In genomic region chr7:50664461-50664922, GRCh38 we compare ENCODE assay signal across 8 cellular contexts.
DNase-seq lines count a peak whose midpoint lies in the region; ATAC-seq and TF ChIP-seq lines count a peak whose summit lies in the region.

No MANE protein-coding gene starts in this region.

- H3K9me3 Mint-ChIP-seq in activated naive CD4-positive, alpha-beta T cell treated with anti-CD3 and anti-CD28 coated beads for 36 hours, result no peaks in the 10 kb centered on the region
- no peaks in the 10 kb centered on the region for H3K9me3 Mint-ChIP-seq in mesothelial cell of epicardium
- H3K9me3 Mint-ChIP-seq in naive thymus-derived CD4-positive, alpha-beta T cell, result no peaks in the 10 kb centered on the region

- H3K4me3 ChIP-seq in PC-9, result peak overlapping the region; percentile 7; the same call in 1 of the 2 replicates
- H3K4me3 ChIP-seq in foreskin fibroblast (ENCODE audit: low read depth in 1 of 2, low read length in 2 of 2), result no peak overlapping the region
- H3K4me3 ChIP-seq in naive thymus-derived CD4-positive, alpha-beta T cell (ENCODE audit: low read length), result no peak overlapping the region
- H3K4me3 ChIP-seq in mesendoderm (ENCODE audit: low read length), result no peak overlapping the region

- no peak overlapping the region for H3K4me3 Mint-ChIP-seq in activated naive CD4-positive, alpha-beta T cell treated with anti-CD3 and anti-CD28 coated beads for 36 hours
- no peak overlapping the region for H3K4me3 Mint-ChIP-seq in mesothelial cell of epicardium
- peak overlapping the region in 1 of 10 donors; percentile 12 for H3K4me3 Mint-ChIP-seq in naive thymus-derived CD4-positive, alpha-beta T cell

- no peak overlapping the region for H4K8ac ChIP-seq in mesendoderm (ENCODE audit: low read depth, low read length)

- peaks cover 25% of the 10 kb centered on the region; the same call in 1 of the 2 replicates for H3F3A ChIP-seq in PC-9 (ENCODE audit: insufficient read depth, low read depth)

- H3K56ac ChIP-seq in mesendoderm (ENCODE audit: low read length), result no peak overlapping the region

- H4K5ac ChIP-seq in mesendoderm (ENCODE audit: low read length), result no peak overlapping the region

- H3K9me2 ChIP-seq in PC-9 (ENCODE audit: insufficient read depth), result no peaks in the 10 kb centered on the region

- BruUV-seq in PC-9 (replicated peaks; lab: Mats Ljungman, UMichigan), result no TSS peak

- H3K4me1 Mint-ChIP-seq in activated naive CD4-positive, alpha-beta T cell treated with anti-CD3 and anti-CD28 coated beads for 36 hours (ENCODE audit: low read depth), result peaks cover 62% of the 10 kb centered on the region
- peaks cover 7% of the 10 kb centered on the region for H3K4me1 Mint-ChIP-seq in mesothelial cell of epicardium
- peaks cover 35 to 57% (median 41%) of the 10 kb centered on the region in 7 donors for H3K4me1 Mint-ChIP-seq in naive thymus-derived CD4-positive, alpha-beta T cell

- H2BK15ac ChIP-seq in mesendoderm (replicated peaks; ENCODE audit: low read depth), result no peak overlapping the region

- peaks cover 40% of the 10 kb centered on the region for H4K20me1 ChIP-seq in PC-9 (ENCODE audit: insufficient read depth)

- H3K4me2 ChIP-seq in PC-9 (peak overlapping the region; percentile 69), mesendoderm (ENCODE audit: low read length) (no peak overlapping the region)

- no peaks in the 10 kb centered on the region for H3K27me3 ChIP-seq in PC-9 (ENCODE audit: insufficient read depth, low read depth)
- H3K27me3 ChIP-seq in naive thymus-derived CD4-positive, alpha-beta T cell (ENCODE audit: control insufficient read depth in 2 of 2, insufficient read depth in 2 of 2, low read length in 2 of 2), result no peaks in the 10 kb centered on the region
- H3K27me3 ChIP-seq in mesendoderm (ENCODE audit: insufficient read depth, low read length, poor library complexity), result no peaks in the 10 kb centered on the region

- no peak for TF ChIP-seq CTCF in PC-9 (conservative IDR thresholded peaks at IDR 0.05)
- TF ChIP-seq CTCF in foreskin fibroblast (IDR thresholded peaks at IDR 0.05; ENCODE audit: low read depth, low read length), result no peak
- no peak for TF ChIP-seq CTCF in mesothelial cell of epicardium (IDR thresholded peaks at IDR 0.05; ENCODE audit: unreplicated experiment)

- H3K27ac ChIP-seq in PC-9 (peak overlapping the region; percentile 74), mesendoderm (ENCODE audit: low read depth, low read length) (no peak overlapping the region)
- H3K27ac ChIP-seq in naive thymus-derived CD4-positive, alpha-beta T cell (ENCODE audit: low read depth, low read length), result no peak overlapping the region

- H3K9ac ChIP-seq in mesendoderm (ENCODE audit: low read length), result no peak overlapping the region

- H3K4me1 ChIP-seq in PC-9 (replicated peaks; ENCODE audit: insufficient read depth) (peaks cover 29% of the 10 kb centered on the region), mesendoderm (ENCODE audit: control insufficient read depth, low read depth, low read length) (no peaks in the 10 kb centered on the region)
- peaks cover 29 to 54% of the 10 kb centered on the region in 2 donors for H3K4me1 ChIP-seq in naive thymus-derived CD4-positive, alpha-beta T cell (ENCODE audit: control insufficient read depth in 2 of 2, insufficient read depth in 2 of 2, low read length in 2 of 2)

- H3K23ac ChIP-seq in mesendoderm (ENCODE audit: low read length), result no peak overlapping the region

- H3K27ac Mint-ChIP-seq in activated naive CD4-positive, alpha-beta T cell treated with anti-CD3 and anti-CD28 coated beads for 36 hours, result no peak overlapping the region
- no peak overlapping the region for H3K27ac Mint-ChIP-seq in mesothelial cell of epicardium
- H3K27ac Mint-ChIP-seq in naive thymus-derived CD4-positive, alpha-beta T cell, result no peak overlapping the region

- no peak overlapping the region for H2AFZ ChIP-seq in PC-9

- CTCF ChIA-PET in activated naive CD4-positive, alpha-beta T cell treated with anti-CD3 and anti-CD28 coated beads for 36 hours (lab: Charles Lee), result interaction anchor here (1.0 to 1.4 kb wide), 2 partner anchors 14 to 196 kb away, joined by 3 to 4 read pairs; no protein-coding TSS in a partner anchor
- CTCF ChIA-PET in PC-9 (lab: Charles Lee), result no interaction called here
- CTCF ChIA-PET in naive thymus-derived CD4-positive, alpha-beta T cell (lab: Charles Lee), result interaction anchor here (1.8 kb wide), 1 partner anchor 32 kb away, joined by 3 read pairs; no protein-coding TSS in a partner anchor

- peak; percentile 59 for ATAC-seq in HG02884 (IDR thresholded peaks at IDR 0.05; ENCODE audit: unreplicated experiment)
- ATAC-seq in naive thymus-derived CD4-positive, alpha-beta T cell, result no peak

- POLR2A ChIA-PET in PC-9 (lab: Charles Lee; ENCODE audit: unreplicated experiment), result no interaction called here
- POLR2A ChIA-PET in naive thymus-derived CD4-positive, alpha-beta T cell (lab: Charles Lee), result no interaction called here

- no peak overlapping the region for H2BK120ac ChIP-seq in mesendoderm (ENCODE audit: low read depth, low read length)

- no peak overlapping the region for H3K4ac ChIP-seq in mesendoderm (ENCODE audit: low read depth, low read length)

- H3K9me3 ChIP-seq in PC-9 (ENCODE audit: insufficient read depth, low read depth), result no peaks in the 10 kb centered on the region
- H3K9me3 ChIP-seq in naive thymus-derived CD4-positive, alpha-beta T cell (ENCODE audit: control insufficient read depth in 2 of 3, low read length in 3 of 3), result no peaks in the 10 kb centered on the region

- H3K36me3 ChIP-seq in PC-9 (ENCODE audit: low read depth) (peaks cover 14% of the 10 kb centered on the region), mesendoderm (ENCODE audit: control insufficient read depth, insufficient read depth, low read length) (peaks cover 16% of the 10 kb centered on the region)
- H3K36me3 ChIP-seq in naive thymus-derived CD4-positive, alpha-beta T cell (ENCODE audit: control insufficient read depth in 2 of 3, insufficient read depth in 3 of 3, low read length in 3 of 3), result peaks cover 0 to 4% (median 0%) of the 10 kb centered on the region in 3 experiments

- peak; percentile 47 for DNase-seq in activated naive CD4-positive, alpha-beta T cell treated with anti-CD3 and anti-CD28 coated beads for 36 hours
- no peak for DNase-seq in activated naive CD4-positive, alpha-beta T cell (lab: John Stamatoyannopoulos, UW)
- peak; percentile 81 to 98 for DNase-seq in PC-9
- peak; percentile 51 to 63 for DNase-seq in foreskin fibroblast
- DNase-seq in mesothelial cell of epicardium (ENCODE audit: low spot score in 2 of 2, unreplicated experiment in 2 of 2), result no peak
- no peak for DNase-seq in naive thymus-derived CD4-positive, alpha-beta T cell
- DNase-seq in mesendoderm, result no peak

- no peaks in the 10 kb centered on the region for H3K27me3 Mint-ChIP-seq in activated naive CD4-positive, alpha-beta T cell treated with anti-CD3 and anti-CD28 coated beads for 36 hours (ENCODE audit: low read depth)
- no peaks in the 10 kb centered on the region for H3K27me3 Mint-ChIP-seq in mesothelial cell of epicardium (ENCODE audit: low read depth)
- H3K27me3 Mint-ChIP-seq in naive thymus-derived CD4-positive, alpha-beta T cell, result no peaks in the 10 kb centered on the region

- H3K79me2 ChIP-seq in PC-9 (ENCODE audit: low read depth) (0 out of 2 replicates have a peak, but pooled peaks cover 14% of the 10 kb centered on the region), mesendoderm (ENCODE audit: control insufficient read depth, insufficient read depth, low read length) (no peaks in the 10 kb centered on the region)

- peaks cover 3% of the 10 kb centered on the region for H3K36me3 Mint-ChIP-seq in activated naive CD4-positive, alpha-beta T cell treated with anti-CD3 and anti-CD28 coated beads for 36 hours (ENCODE audit: low read depth)
- peaks cover 16% of the 10 kb centered on the region for H3K36me3 Mint-ChIP-seq in mesothelial cell of epicardium
- peaks cover 0 to 11% (median 4%) of the 10 kb centered on the region in 5 donors for H3K36me3 Mint-ChIP-seq in naive thymus-derived CD4-positive, alpha-beta T cell

- H2BK5ac ChIP-seq in mesendoderm (ENCODE audit: low read length), result no peak overlapping the region

- H3K18ac ChIP-seq in mesendoderm (ENCODE audit: low read length), result no peak overlapping the region

- peaks cover 31% of the 10 kb centered on the region for H3K79me1 ChIP-seq in mesendoderm (ENCODE audit: low read length)

- H2AK5ac ChIP-seq in mesendoderm (ENCODE audit: low read length), result no peak overlapping the region

- intact Hi-C loops in activated naive CD4-positive, alpha-beta T cell treated with anti-CD3 and anti-CD28 coated beads for 36 hours (cut with micrococcal nuclease), result loop anchor here (1.0 to 5.0 kb wide), 12 partner anchors 54 to 517 kb away; no protein-coding TSS in a partner anchor
- intact Hi-C loops in PC-9 (cut with micrococcal nuclease; ENCODE audit: unreplicated experiment), result loop anchor here (1.0 to 2.0 kb wide), 2 partner anchors 134 to 299 kb away; no protein-coding TSS in a partner anchor
- intact Hi-C loops in naive thymus-derived CD4-positive, alpha-beta T cell (cut with micrococcal nuclease), result loop anchor here in 1 of 2 donors (5.0 kb wide), 1 partner anchor 52 kb away; no protein-coding TSS in a partner anchor

- no CpG with 5 or more reads among the region's 9 CpGs for WGBS in mesendoderm (ENCODE audit: extremely low coverage, insufficient coverage, low lambda C conversion rate)

Comparison
In these comparisons a context has a peak if more than half of its experiments do, and no peak if none do; other contexts are left out.
1. DNase-seq: peak in activated naive CD4-positive, alpha-beta T cell treated with anti-CD3 and anti-CD28 coated beads for 36 hours (single experiment), PC-9 (2 of 2) and foreskin fibroblast (2 of 2); none in activated naive CD4-positive, alpha-beta T cell (0 of 4), mesothelial cell of epicardium (0 of 2), naive thymus-derived CD4-positive, alpha-beta T cell (0 of 9) and mesendoderm (single experiment).